Comparison of ENCODE assay signal across 19 cellular contexts in genomic region chr12:131900397-131900796, GRCh38. TPM values are rescaled to one million over a fixed set of nuclear protein-coding genes. Genes with fewer than 3 reads are reported as not detected.
DNase-seq lines count a peak whose midpoint lies in the region; ATAC-seq, FAIRE-seq and TF ChIP-seq lines count a peak whose summit lies in the region.
"Had no signal": no experiment of that assay in that cellular context is flagged by ENCODE, and none has a peak within 500 bp of the region (broad histone marks: within the 10 kb centered on the region; RNA-seq: fewer than 3 reads in every experiment).

No MANE protein-coding gene starts in this region.

- H3K4me3 Mint-ChIP-seq in MCF 10A (ENCODE audit: unreplicated experiment), result no peak overlapping the region
- H3K4me3 Mint-ChIP-seq: stimulated activated effector memory CD8-positive, alpha-beta T cell treated with anti-CD3 and anti-CD28 coated beads, Interleukin-12 subunit alpha, Interleukin-12 subunit beta, amount 100 ng/mL, for 72 hours had no signal

- H2BK15ac ChIP-seq in neuronal stem cell (ENCODE audit: low read length), result no peak overlapping the region

- no peaks in the 10 kb centered on the region for H3K9me1 ChIP-seq in K562 (ENCODE audit: control insufficient read depth, insufficient read depth, low read length)

- CTCF ChIA-PET in MCF 10A (lab: Yijun Ruan, JAX), result interaction anchor here (1.1 to 1.2 kb wide), 2 partner anchors 38 to 63 kb away, joined by 3 to 4 read pairs; no protein-coding TSS in a partner anchor
- CTCF ChIA-PET in K562 (lab: Yijun Ruan, JAX; ENCODE audit: low intra/inter-chr PET ratio), result interaction anchor here (0.6 kb wide), 1 partner anchor 70 kb away, joined by 3 read pairs; no protein-coding TSS in a partner anchor

- no peak overlapping the region for H3K18ac ChIP-seq in neuronal stem cell (ENCODE audit: low read length)

- peak overlapping the region in 1 of 2 experiments; percentile 73; a peak in 2 of 4 replicates for H3K9ac ChIP-seq in K562 (ENCODE audit: insufficient read depth in 1 of 2, low read depth in 2 of 2, low read length in 2 of 2)
- H3K9ac ChIP-seq in neuronal stem cell (ENCODE audit: low read depth, low read length, poor library complexity), result no peak overlapping the region

- H3K36me3 ChIP-seq in breast epithelium, result no peaks in the 10 kb centered on the region
- peaks cover 8% of the 10 kb centered on the region; the same call in 1 of the 3 replicates for H3K36me3 ChIP-seq in K562 (ENCODE audit: control insufficient read depth, insufficient read depth, low read length)
- peaks cover 8 to 43% of the 10 kb centered on the region in 2 donors for H3K36me3 ChIP-seq in neuronal stem cell (replicated peaks in 1 of 2; ENCODE audit: control insufficient read depth in 2 of 2, insufficient read depth in 2 of 2, low read length in 2 of 2)

- H3K27ac ChIP-seq in breast epithelium (no peak overlapping the region), K562 (ENCODE audit: extremely low read depth, low read depth, low read length) (no peak overlapping the region), neuronal stem cell (replicated peaks; ENCODE audit: low read length) (no peak overlapping the region)
- H3K27ac ChIP-seq: testis, VCaP had no signal

- H3K4ac ChIP-seq in neuronal stem cell (ENCODE audit: low read length), result no peak overlapping the region

- in situ Hi-C loops in K562 (cut with MboI), result no loop called here

- TF ChIP-seq POLR2A in breast epithelium (IDR thresholded peaks at IDR 0.05) (no peak), K562 (conservative IDR thresholded peaks at IDR 0.05) (no peak)

- H3K4me1 Mint-ChIP-seq in MCF 10A (ENCODE audit: insufficient read depth, unreplicated experiment), result peaks cover 19% of the 10 kb centered on the region

- H3K36me3 Mint-ChIP-seq in MCF 10A (ENCODE audit: insufficient read depth, unreplicated experiment), result peaks cover 27% of the 10 kb centered on the region

- BruUV-seq in MCF 10A (replicated peaks; lab: Mats Ljungman, UMichigan) (no TSS peak), K562 (replicated peaks; lab: Mats Ljungman, UMichigan) (no TSS peak)

- no peak overlapping the region for H2AFZ ChIP-seq in K562 (ENCODE audit: low read depth, low read length)
- H2AFZ ChIP-seq in neuronal stem cell (ENCODE audit: low read length), result no peak overlapping the region

- WGBS in K562 (ENCODE audit: insufficient coverage, low coverage, missing lambda C conversion rate), result 92% methylated on average over 6 of the region's 6 CpGs
- no CpG with 5 or more reads among the region's 6 CpGs for WGBS in neuronal stem cell (ENCODE audit: extremely low coverage in 2 of 2, insufficient read length in 2 of 2, insufficient replicate concordance in 1 of 2), 2 donors

- TF ChIP-seq CTCF in MCF 10A (IDR thresholded peaks at IDR 0.05; ENCODE audit: unreplicated experiment), result no peak
- TF ChIP-seq CTCF in breast epithelium (IDR thresholded peaks at IDR 0.05), result no peak
- TF ChIP-seq CTCF in K562 (IDR thresholded peaks at IDR 0.05 in 2 of 3, conservative IDR thresholded peaks at IDR 0.05 in 1 of 3; ENCODE audit: insufficient read depth in 2 of 3, low read depth in 1 of 3, low read length in 3 of 3), result no peak

- H2AK5ac ChIP-seq in neuronal stem cell (ENCODE audit: low read depth, low read length), result no peak overlapping the region

- no peaks in the 10 kb centered on the region for H3K9me3 ChIP-seq in breast epithelium
- H3K9me3 ChIP-seq in K562 (replicated peaks; ENCODE audit: control insufficient read depth, insufficient read depth, low read depth, low read length), result no peaks in the 10 kb centered on the region
- no peaks in the 10 kb centered on the region for H3K9me3 ChIP-seq in neuronal stem cell (replicated peaks in 1 of 2; ENCODE audit: control insufficient read depth in 2 of 2, insufficient read depth in 1 of 2, low read depth in 1 of 2, low read length in 2 of 2)
- H3K9me3 ChIP-seq: testis had no signal

- no peak overlapping the region for H4K8ac ChIP-seq in neuronal stem cell (ENCODE audit: low read depth, low read length)

- ATAC-seq in K562 (no peak), GM19023 (IDR thresholded peaks at IDR 0.05; ENCODE audit: unreplicated experiment) (no peak), HG03342 (IDR thresholded peaks at IDR 0.05; ENCODE audit: unreplicated experiment) (no peak)
- ATAC-seq: sciatic nerve; stimulated activated effector memory CD8-positive, alpha-beta T cell treated with anti-CD3 and anti-CD28 coated beads, Interleukin-12 subunit alpha, Interleukin-12 subunit beta, amount 100 ng/mL, for 72 hours had no signal

- TF ChIP-seq EP300 in K562 (IDR thresholded peaks at IDR 0.05; ENCODE audit: low read length), result no peak

- H2BK5ac ChIP-seq in neuronal stem cell (ENCODE audit: low read length), result peak overlapping the region; percentile 35

- no peaks in the 10 kb centered on the region for H3K27me3 Mint-ChIP-seq in MCF 10A (ENCODE audit: insufficient read depth, unreplicated experiment)

- intact Hi-C loops in MCF 10A (cut with micrococcal nuclease) (no loop called here), breast epithelium (cut with DNase I; ENCODE audit: low total_unique reads) (no loop called here), K562 (cut with micrococcal nuclease) (no loop called here)

- no peak overlapping the region for H3K4me2 ChIP-seq in K562 (ENCODE audit: insufficient read depth, low read length)
- H3K4me2 ChIP-seq in neuronal stem cell (ENCODE audit: insufficient read depth, low read length, poor library complexity, severe bottlenecking), result no peak overlapping the region

- POLR2A ChIA-PET in MCF 10A (lab: Yijun Ruan, JAX), result interaction anchor here (0.6 to 3.3 kb wide), 5 partner anchors 22 to 70 kb away, joined by 3 to 11 read pairs (median 4); no protein-coding TSS in a partner anchor
- POLR2A ChIA-PET in K562 (lab: Yijun Ruan, JAX), result interaction anchor here (0.5 to 2.2 kb wide), 5 partner anchors 10 to 33 kb away, joined by 3 to 8 read pairs (median 3); no protein-coding TSS in a partner anchor

- no peak for FAIRE-seq in K562 (lab: Jason Lieb, UNC)
- FAIRE-seq: HTR-8/SVneo had no signal

- H3K4me1 ChIP-seq in breast epithelium, result peaks cover 4 to 23% of the 10 kb centered on the region in 2 donors
- H3K4me1 ChIP-seq in K562 (replicated peaks in 1 of 2; ENCODE audit: control insufficient read depth in 2 of 2, insufficient read depth in 2 of 2, low read length in 2 of 2), result peaks cover 0 to 57% of the 10 kb centered on the region in 2 experiments; a peak in 4 of 5 replicates
- peaks cover 13 to 15% of the 10 kb centered on the region in 2 donors for H3K4me1 ChIP-seq in neuronal stem cell (ENCODE audit: control insufficient read depth in 2 of 2, insufficient read depth in 1 of 2, low read depth in 1 of 2, low read length in 2 of 2)

- peak overlapping the region; percentile 56 for H3K14ac ChIP-seq in neuronal stem cell (ENCODE audit: low read length)

- H4K20me1 ChIP-seq in K562 (replicated peaks; ENCODE audit: control insufficient read depth, insufficient read depth, low read length), result peaks cover 19% of the 10 kb centered on the region; the same call in 1 of the 2 replicates

- no peak overlapping the region for H2BK120ac ChIP-seq in neuronal stem cell (ENCODE audit: low read depth, low read length)

- peak; percentile 53 for DNase-seq in MCF 10A (ENCODE audit: unreplicated experiment)
- DNase-seq in breast epithelium (ENCODE audit: low spot score in 2 of 2), result no peak
- peak; percentile 54 for DNase-seq in HPDE6-E6E7 (ENCODE audit: extremely low spot score)
- no peak for DNase-seq in K562 (ENCODE audit: extremely low read depth in 1 of 4, low spot score in 3 of 4)
- DNase-seq in neuronal stem cell (ENCODE audit: low spot score), result no peak
- no peak for DNase-seq in activated gamma-delta T cell (lab: John Stamatoyannopoulos, UW)
- DNase-seq: activated CD8-positive, alpha-beta memory T cell treated with anti-CD3 and anti-CD28 coated beads, Interleukin-2, amount 50 U/mL, for 48 hours; cerebellar nuclear complex; DMS153; effector CD8-positive, alpha-beta T cell; NCI-H1694; NCI-H446 treated with DMSO at 0.1 percent for 48 hours; testis had no signal

- H3K27me3 ChIP-seq in breast epithelium (no peaks in the 10 kb centered on the region), K562 (ENCODE audit: control insufficient read depth in 2 of 2, insufficient read depth in 2 of 2, low read length in 2 of 2) (no peaks in the 10 kb centered on the region), neuronal stem cell (ENCODE audit: control insufficient read depth in 3 of 3, insufficient read depth in 3 of 3, low read depth in 1 of 3, low read length in 3 of 3) (peaks cover 0 to under 1% (median 0%) of the 10 kb centered on the region in 3 experiments)
- H3K27me3 ChIP-seq: testis had no signal

- H2BK12ac ChIP-seq in neuronal stem cell (ENCODE audit: low read length), result no peak overlapping the region

- H3K4me3 ChIP-seq in breast epithelium (no peak overlapping the region), K562 (no peak overlapping the region), neuronal stem cell (ENCODE audit: low read length in 2 of 2) (no peak overlapping the region)
- H3K4me3 ChIP-seq: testis had no signal

- no peaks in the 10 kb centered on the region for H3K9me3 Mint-ChIP-seq in MCF 10A (ENCODE audit: unreplicated experiment)
- H3K9me3 Mint-ChIP-seq: stimulated activated effector memory CD8-positive, alpha-beta T cell treated with anti-CD3 and anti-CD28 coated beads, Interleukin-12 subunit alpha, Interleukin-12 subunit beta, amount 100 ng/mL, for 72 hours had no signal

- H4K91ac ChIP-seq in neuronal stem cell (ENCODE audit: low read depth, low read length, poor library complexity), result no peak overlapping the region

- H3K79me2 ChIP-seq in K562 (ENCODE audit: control insufficient read depth, insufficient read depth, low read length), result peaks cover 13% of the 10 kb centered on the region

- no peak overlapping the region for H3K27ac Mint-ChIP-seq in MCF 10A (ENCODE audit: low read depth, unreplicated experiment)
- H3K27ac Mint-ChIP-seq: stimulated activated effector memory CD8-positive, alpha-beta T cell treated with anti-CD3 and anti-CD28 coated beads, Interleukin-12 subunit alpha, Interleukin-12 subunit beta, amount 100 ng/mL, for 72 hours had no signal

- no peak for TF ChIP-seq RAD21 in K562 (CRISPR knock-in tag; conservative IDR thresholded peaks at IDR 0.05 in 1 of 2, IDR thresholded peaks at IDR 0.05 in 1 of 2)

- peaks cover 37% of the 10 kb centered on the region for H3K79me1 ChIP-seq in neuronal stem cell (ENCODE audit: low read depth, low read length)

- peak overlapping the region; percentile 25 for H3K23ac ChIP-seq in neuronal stem cell (ENCODE audit: low read depth, low read length, poor library complexity)

RNA-seq across cellular contexts. Expression of gene ULK1, which starts 6.0 kb away (rescaled TPM):
- total RNA-seq in MCF 10A (2022), result 21.7 and 28.2 TPM in 2 replicates
- total RNA-seq in breast epithelium, result 10 to 100 TPM; 14.8 to 18.6 (median 17.0) TPM
- 40.7 and 125 TPM in 2 replicates for total RNA-seq in K562 (2011; cell fraction: chromatin; rRNA removed; ENCODE audit: low replicate concordance)
- 72.5 and 83.8 TPM in 2 replicates for total RNA-seq in K562 (2011; cell fraction: nucleolus; rRNA removed)
- total RNA-seq in K562 (2011; cell fraction: nucleoplasm; rRNA removed), result 47.5 and 50.5 TPM in 2 replicates
- 4.2 and 5.6 TPM in 2 replicates for total RNA-seq in K562 (2014; rRNA removed)
- 0.83 and 0.98 TPM in 2 replicates for total RNA-seq in K562 (2014; rRNA removed; fragmentation: Illumina TruSeq; extraction: Trizol)
- total RNA-seq in K562 (2015; rRNA removed; fragmentation: Illumina TruSeq; extraction: Trizol), result 2.0 and 3.6 TPM in 2 replicates
- total RNA-seq in K562 (2021), result 17.3 and 29.4 TPM in 2 replicates
- polyA plus RNA-seq in K562 (2011; rRNA removed), result 3.2 and 6.2 TPM in 2 replicates
- polyA plus RNA-seq in K562 (2011; cell fraction: cytosol; rRNA removed), result 2.1 and 4.1 TPM in 2 replicates
- polyA plus RNA-seq in K562 (2011; cell fraction: nucleus; rRNA removed), result 62.1 and 86.4 TPM in 2 replicates
- 12.1 and 39.2 TPM in 2 replicates for polyA plus RNA-seq in K562 (2012)
- 2.5 and 9.1 TPM in 2 replicates for polyA plus RNA-seq in K562 (2014; fragmentation: Illumina TruSeq; extraction: Trizol)
- polyA plus RNA-seq in K562 (2014; fragmentation: Nextera tagmentation; extraction: Ambion mirVana), result under 1 TPM; 0.15 to 0.29 TPM
- polyA plus RNA-seq in K562 (2014; rRNA removed), result 13.2 and 16.9 TPM in 2 replicates
- polyA minus RNA-seq in K562 (2011; rRNA and poly(A)+ RNA removed), result 1.3 and 1.8 TPM in 2 replicates
- 3.1 and 11.4 TPM in 2 replicates for polyA minus RNA-seq in K562 (2011; cell fraction: cytosol; rRNA and poly(A)+ RNA removed)
- 15.5 and 15.9 TPM in 2 replicates for polyA minus RNA-seq in K562 (2011; cell fraction: nucleus; rRNA and poly(A)+ RNA removed)
- polyA plus RNA-seq in neuronal stem cell (2013, experiment 1 of 2), result 21.6 TPM
- 22.4 TPM for polyA plus RNA-seq in neuronal stem cell (2013, experiment 2 of 2)

RNA-seq across cellular contexts. Expression of gene PUS1, which starts 28.7 kb away (rescaled TPM):
- total RNA-seq in MCF 10A (2022) (44.1 and 72.3 TPM in 2 replicates), breast epithelium (10 to 100 TPM in 2 of 3 donors, 1 to 10 TPM in 1; 8.8 to 31.5 (median 20.9) TPM), K562 (2014; rRNA removed) (35.6 and 53.2 TPM in 2 replicates), K562 (2014; rRNA removed; fragmentation: Illumina TruSeq; extraction: Trizol) (13.6 and 16.4 TPM in 2 replicates), K562 (2015; rRNA removed; fragmentation: Illumina TruSeq; extraction: Trizol) (29.7 and 30.0 TPM in 2 replicates), K562 (2021) (79.3 and 90.8 TPM in 2 replicates)
- total RNA-seq in K562 (2011; cell fraction: chromatin; rRNA removed; ENCODE audit: low replicate concordance), result 97.0 and 232 TPM in 2 replicates
- total RNA-seq in K562 (2011; cell fraction: nucleolus; rRNA removed), result 140 and 151 TPM in 2 replicates
- 123 and 134 TPM in 2 replicates for total RNA-seq in K562 (2011; cell fraction: nucleoplasm; rRNA removed)
- polyA plus RNA-seq in K562 (2011; rRNA removed) (27.9 and 36.5 TPM in 2 replicates), K562 (2014; fragmentation: Illumina TruSeq; extraction: Trizol) (30.3 and 39.8 TPM in 2 replicates), K562 (2014; fragmentation: Nextera tagmentation; extraction: Ambion mirVana) (1 to 10 TPM; 1.9 to 3.8 TPM), K562 (2014; rRNA removed) (71.4 and 73.4 TPM in 2 replicates)
- polyA plus RNA-seq in K562 (2011; cell fraction: cytosol; rRNA removed), result 28.1 and 41.6 TPM in 2 replicates
- 56.2 and 84.8 TPM in 2 replicates for polyA plus RNA-seq in K562 (2011; cell fraction: nucleus; rRNA removed)
- 37.5 and 51.4 TPM in 2 replicates for polyA plus RNA-seq in K562 (2012)
- polyA minus RNA-seq in K562 (2011; rRNA and poly(A)+ RNA removed), result 16.8 and 21.8 TPM in 2 replicates
- 30.8 and 32.0 TPM in 2 replicates for polyA minus RNA-seq in K562 (2011; cell fraction: cytosol; rRNA and poly(A)+ RNA removed)
- polyA minus RNA-seq in K562 (2011; cell fraction: nucleus; rRNA and poly(A)+ RNA removed), result 27.3 and 32.4 TPM in 2 replicates
- 10.3 TPM for polyA plus RNA-seq in neuronal stem cell (2013, experiment 1 of 2)
- polyA plus RNA-seq in neuronal stem cell (2013, experiment 2 of 2), result 8.8 TPM

RNA-seq across cellular contexts. Expression of gene EP400, which starts 49.3 kb away (rescaled TPM):
- 52.4 and 54.8 TPM in 2 replicates for total RNA-seq in MCF 10A (2022)
- total RNA-seq in breast epithelium, result 10 to 100 TPM; 20.3 to 27.2 (median 24.4) TPM
- total RNA-seq in K562 (2011; cell fraction: chromatin; rRNA removed; ENCODE audit: low replicate concordance), result 149 and 175 TPM in 2 replicates
- total RNA-seq in K562 (2011; cell fraction: nucleolus; rRNA removed), result 61.2 and 71.2 TPM in 2 replicates
- total RNA-seq in K562 (2011; cell fraction: nucleoplasm; rRNA removed), result 111 and 165 TPM in 2 replicates
- total RNA-seq in K562 (2014; rRNA removed), result 7.7 and 12.2 TPM in 2 replicates
- 7.0 TPM in 2 replicates for total RNA-seq in K562 (2014; rRNA removed; fragmentation: Illumina TruSeq; extraction: Trizol)
- 6.9 and 8.1 TPM in 2 replicates for total RNA-seq in K562 (2015; rRNA removed; fragmentation: Illumina TruSeq; extraction: Trizol)
- 49.2 and 58.0 TPM in 2 replicates for total RNA-seq in K562 (2021)
- polyA plus RNA-seq in K562 (2011; rRNA removed), result 6.5 and 8.3 TPM in 2 replicates
- polyA plus RNA-seq in K562 (2011; cell fraction: cytosol; rRNA removed), result 5.4 and 6.5 TPM in 2 replicates
- polyA plus RNA-seq in K562 (2011; cell fraction: nucleus; rRNA removed), result 38.0 and 44.2 TPM in 2 replicates
- polyA plus RNA-seq in K562 (2012), result 27.7 and 40.7 TPM in 2 replicates
- polyA plus RNA-seq in K562 (2014; fragmentation: Illumina TruSeq; extraction: Trizol), result 29.8 and 32.3 TPM in 2 replicates
- 1 to 10 TPM; 4.5 to 6.7 TPM for polyA plus RNA-seq in K562 (2014; fragmentation: Nextera tagmentation; extraction: Ambion mirVana)
- polyA plus RNA-seq in K562 (2014; rRNA removed), result 22.2 and 23.5 TPM in 2 replicates
- 13.1 and 16.0 TPM in 2 replicates for polyA minus RNA-seq in K562 (2011; rRNA and poly(A)+ RNA removed)
- 17.0 and 23.8 TPM in 2 replicates for polyA minus RNA-seq in K562 (2011; cell fraction: cytosol; rRNA and poly(A)+ RNA removed)
- polyA minus RNA-seq in K562 (2011; cell fraction: nucleus; rRNA and poly(A)+ RNA removed), result 18.7 and 27.0 TPM in 2 replicates
- polyA plus RNA-seq in neuronal stem cell (2013, experiment 1 of 2), result 20.4 TPM
- 21.2 TPM for polyA plus RNA-seq in neuronal stem cell (2013, experiment 2 of 2)

Comparison
In these comparisons a context has a peak if more than half of its experiments do, and no peak if none do; other contexts are left out.
1. DNase-seq: peak in MCF 10A (single experiment) and HPDE6-E6E7 (single experiment); none in breast epithelium (0 of 2), K562 (0 of 4), neuronal stem cell (single experiment) and activated gamma-delta T cell (single experiment).